ENCODE assay signal across 17 cellular contexts in genomic region chr2:145323512-145323911, GRCh38.
DNase-seq lines count a peak whose midpoint lies in the region; ATAC-seq and TF ChIP-seq lines count a peak whose summit lies in the region.
"Had no signal": no experiment of that assay in that cellular context is flagged by ENCODE, and none has a peak within 500 bp of the region (broad histone marks: within the 10 kb centered on the region; RNA-seq: fewer than 3 reads in every experiment).

No MANE protein-coding gene starts in this region.

- no peak overlapping the region for H3K4me3 Mint-ChIP-seq in CD8-positive, alpha-beta T cell
- peak overlapping the region; percentile 33 for H3K4me3 Mint-ChIP-seq in T-helper 2 cell treated with Interferon-gamma antibody and Interleukin-4, amounts not matched to agents 5 μg/mL and 100 μg/mL, for 36 hours
- H3K4me3 Mint-ChIP-seq: GM23338 had no signal

- no peak overlapping the region for H3K27ac Mint-ChIP-seq in CD8-positive, alpha-beta T cell
- H3K27ac Mint-ChIP-seq in T-helper 2 cell treated with Interferon-gamma antibody and Interleukin-4, amounts not matched to agents 5 μg/mL and 100 μg/mL, for 36 hours: peak overlapping the region; percentile 23
- H3K27ac Mint-ChIP-seq: GM23338 had no signal

- H3K27ac ChIP-seq in CD8-positive, alpha-beta T cell (ENCODE audit: low read depth, low read length): no peak overlapping the region
- H3K27ac ChIP-seq: adrenal gland, ovary, tibial nerve had no signal

- no peak overlapping the region for H3K4me3 ChIP-seq in CD8-positive, alpha-beta T cell (ENCODE audit: low read depth, low read length)
- no peak overlapping the region for H3K4me3 ChIP-seq in fibroblast of villous mesenchyme (ENCODE audit: low read depth, low read length)
- H3K4me3 ChIP-seq: adrenal gland, GM23338, ovary, tibial nerve had no signal

- H3K9me3 ChIP-seq in CD8-positive, alpha-beta T cell (ENCODE audit: low read length): no peaks in the 10 kb centered on the region
- H3K9me3 ChIP-seq: adrenal gland, ovary, tibial nerve had no signal

- H3K4me1 ChIP-seq in CD8-positive, alpha-beta T cell (ENCODE audit: insufficient read depth, low read length): peaks cover 21% of the 10 kb centered on the region
- H3K4me1 ChIP-seq: adrenal gland, tibial nerve had no signal

- DNase-seq in CD8-positive, alpha-beta T cell: no peak
- no peak for DNase-seq in T-helper 2 cell treated with Interferon-gamma antibody and Interleukin-4, amounts not matched to agents 5 μg/mL and 100 μg/mL, for 36 hours (ENCODE audit: low spot score)
- DNase-seq in fibroblast of villous mesenchyme (ENCODE audit: low read depth) (peak; percentile 24), midbrain (lab: John Stamatoyannopoulos, UW) (no peak), posterior cingulate gyrus (no peak), COR-L47 (lab: John Stamatoyannopoulos, UW) (no peak), occipital lobe (lab: John Stamatoyannopoulos, UW) (no peak)
- DNase-seq: adrenal gland; Calu3; left cardiac atrium; NCI-H1048; OCI-M1; ovary; stimulated activated CD4-positive, alpha-beta T cell treated with anti-CD3 and anti-CD28 coated beads, Interleukin-4, amount 100 ng/mL, for 4 hours had no signal

- intact Hi-C loops in CD8-positive, alpha-beta T cell (cut with DNase I, micrococcal nuclease): no loop called here
- intact Hi-C loops in posterior cingulate gyrus (cut with DNase I): no loop called here

- no peaks in the 10 kb centered on the region for H3K36me3 ChIP-seq in CD8-positive, alpha-beta T cell (ENCODE audit: insufficient read depth, low read length)
- H3K36me3 ChIP-seq: adrenal gland, ovary, tibial nerve had no signal

- no peaks in the 10 kb centered on the region for H3K36me3 Mint-ChIP-seq in CD8-positive, alpha-beta T cell
- no peaks in the 10 kb centered on the region for H3K36me3 Mint-ChIP-seq in T-helper 2 cell treated with Interferon-gamma antibody and Interleukin-4, amounts not matched to agents 5 μg/mL and 100 μg/mL, for 36 hours (ENCODE audit: low read depth)

- CTCF ChIA-PET in CD8-positive, alpha-beta T cell (lab: Charles Lee): no interaction called here

- no peak for TF ChIP-seq CTCF in CD8-positive, alpha-beta T cell (IDR thresholded peaks at IDR 0.05)
- TF ChIP-seq CTCF in fibroblast of villous mesenchyme (IDR thresholded peaks at IDR 0.05; ENCODE audit: insufficient read depth, low read depth, low read length): no peak

- ATAC-seq in CD8-positive, alpha-beta T cell: peak; percentile 77
- peak; percentile 82 for ATAC-seq in HG02610 (IDR thresholded peaks at IDR 0.05; ENCODE audit: unreplicated experiment)
- ATAC-seq: GM23338, left cardiac atrium had no signal

- H3K4me1 Mint-ChIP-seq in CD8-positive, alpha-beta T cell (ENCODE audit: low read depth): peaks cover 18% of the 10 kb centered on the region
- peaks cover 22% of the 10 kb centered on the region for H3K4me1 Mint-ChIP-seq in T-helper 2 cell treated with Interferon-gamma antibody and Interleukin-4, amounts not matched to agents 5 μg/mL and 100 μg/mL, for 36 hours (ENCODE audit: low read depth)
- H3K4me1 Mint-ChIP-seq: GM23338 had no signal

- H3K27me3 ChIP-seq in CD8-positive, alpha-beta T cell (ENCODE audit: insufficient read depth, low read length): no peaks in the 10 kb centered on the region
- H3K27me3 ChIP-seq: adrenal gland, ovary, tibial nerve had no signal

- H3K27me3 Mint-ChIP-seq in CD8-positive, alpha-beta T cell (ENCODE audit: low read depth): no peaks in the 10 kb centered on the region
- H3K27me3 Mint-ChIP-seq in T-helper 2 cell treated with Interferon-gamma antibody and Interleukin-4, amounts not matched to agents 5 μg/mL and 100 μg/mL, for 36 hours (ENCODE audit: low read depth): peaks cover 42% of the 10 kb centered on the region

- no peaks in the 10 kb centered on the region for H3K9me3 Mint-ChIP-seq in CD8-positive, alpha-beta T cell
- no peaks in the 10 kb centered on the region for H3K9me3 Mint-ChIP-seq in T-helper 2 cell treated with Interferon-gamma antibody and Interleukin-4, amounts not matched to agents 5 μg/mL and 100 μg/mL, for 36 hours
- H3K9me3 Mint-ChIP-seq: GM23338 had no signal

- POLR2A ChIA-PET in CD8-positive, alpha-beta T cell (lab: Charles Lee): no interaction called here
